In the genomic region with DNA sequence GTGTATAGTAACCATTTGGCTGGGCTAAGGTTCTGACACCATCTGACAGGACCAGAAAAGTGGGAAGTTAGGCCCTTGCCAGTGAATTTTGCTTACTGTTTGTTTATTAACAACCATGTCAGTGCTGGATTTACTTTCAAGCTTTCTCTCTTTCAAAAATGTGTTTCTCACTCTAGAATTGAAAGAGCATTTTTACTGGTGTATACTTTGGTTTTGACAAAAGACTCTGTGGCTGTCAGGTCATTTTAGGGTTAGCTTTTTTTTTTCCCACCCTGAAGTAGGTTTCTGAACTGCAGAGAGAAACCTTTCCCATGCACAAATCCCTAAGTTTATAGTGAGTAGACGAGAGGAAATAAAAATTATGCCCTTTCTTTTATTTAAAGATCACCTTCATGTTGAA, we compare ENCODE assay signal across 19 cellular contexts.
"Had no signal": no experiment of that assay in that cellular context is flagged by ENCODE, and none has a peak within 500 bp of the region (broad histone marks: within the 10 kb centered on the region; RNA-seq: fewer than 3 reads in every experiment).

No MANE protein-coding gene starts in this region.

- H3K27me3 Mint-ChIP-seq: activated naive CD8-positive, alpha-beta T cell; naive B cell had no signal

- FAIRE-seq: bronchial epithelial cell had no signal

- H3K9me3 Mint-ChIP-seq: activated T-cell treated with anti-CD3 and anti-CD28 coated beads, Interleukin-2, amount 50 U/mL, for 72 hours; naive B cell had no signal

- H3K4me1 ChIP-seq: gastrocnemius medialis, heart left ventricle, left ventricle myocardium inferior, thyroid gland had no signal

- H3K27ac Mint-ChIP-seq: activated naive CD8-positive, alpha-beta T cell; activated T-cell treated with anti-CD3 and anti-CD28 coated beads, Interleukin-2, amount 50 U/mL, for 72 hours had no signal

- DNase-seq: activated CD4-positive, CD25-positive, alpha-beta regulatory T cell treated with anti-CD3 and anti-CD28 coated beads, Interleukin-2, amount 50 U/mL, for 72 hours; activated CD8-positive, alpha-beta memory T cell treated with anti-CD3 and anti-CD28 coated beads for 24 hours; activated gamma-delta T cell; activated T-cell treated with anti-CD3 and anti-CD28 coated beads, Interleukin-2, amount 50 U/mL, for 72 hours; cerebellar nuclear complex; cortex of kidney; gastrocnemius medialis; heart left ventricle; left ventricle myocardium inferior; mammary epithelial cell; naive B cell; ovary; stimulated activated CD8-positive, alpha-beta memory T cell treated with anti-CD3 and anti-CD28 coated beads, Interleukin-4, amount 100 ng/mL, for 48 hours; stimulated activated naive CD4-positive, alpha-beta T cell; T1000; thyroid gland had no signal

- H3K4me1 Mint-ChIP-seq: naive B cell had no signal

- ATAC-seq: activated T-cell treated with anti-CD3 and anti-CD28 coated beads, Interleukin-2, amount 50 U/mL, for 72 hours; esophagus mucosa; gastrocnemius medialis; heart left ventricle had no signal

- H3K36me3 Mint-ChIP-seq: activated naive CD8-positive, alpha-beta T cell; naive B cell had no signal

- H3K4me3 ChIP-seq: gastrocnemius medialis, heart left ventricle, left ventricle myocardium inferior, ovary, thyroid gland had no signal

- H3K4me3 Mint-ChIP-seq: activated naive CD8-positive, alpha-beta T cell; activated T-cell treated with anti-CD3 and anti-CD28 coated beads, Interleukin-2, amount 50 U/mL, for 72 hours; naive B cell had no signal

- H3K9me3 ChIP-seq: gastrocnemius medialis, heart left ventricle, left ventricle myocardium inferior, ovary, thyroid gland had no signal

- H3K27me3 ChIP-seq: gastrocnemius medialis, ovary, thyroid gland had no signal

- H3K36me3 ChIP-seq: gastrocnemius medialis, heart left ventricle, left ventricle myocardium inferior, ovary, thyroid gland had no signal

- H3K27ac ChIP-seq: gastrocnemius medialis, heart left ventricle, left ventricle myocardium inferior, ovary, thyroid gland had no signal
